In genomic region chr2:235041221-235041917, GRCh38 we compare ENCODE assay signal across 16 cellular contexts.
DNase-seq lines count a peak whose midpoint lies in the region; ATAC-seq and TF ChIP-seq lines count a peak whose summit lies in the region.
"Had no signal": no experiment of that assay in that cellular context is flagged by ENCODE, and none has a peak within 500 bp of the region (broad histone marks: within the 10 kb centered on the region; RNA-seq: fewer than 3 reads in every experiment).

No MANE protein-coding gene starts in this region.

- CTCF ChIA-PET in activated naive CD4-positive, alpha-beta T cell treated with anti-CD3 and anti-CD28 coated beads, Interleukin-2, amount 10 ng/mL, durations not matched to agents 7 days and 5 days (lab: Charles Lee) = interaction anchor here (1.1 kb wide), 1 partner anchor 12 kb away, joined by 3 read pairs; no protein-coding TSS in a partner anchor
- CTCF ChIA-PET in HEK293 (lab: Yijun Ruan, JAX) (interaction anchor here (0.8 to 1.7 kb wide), 2 partner anchors 14 to 36 kb away, joined by 3 to 4 read pairs; no protein-coding TSS in a partner anchor), PC-3 (lab: Charles Lee) (no interaction called here)

- H3K4me1 ChIP-seq in HEK293 (ENCODE audit: control insufficient read depth, insufficient read depth, low read length) (no peaks in the 10 kb centered on the region), PC-3 (ENCODE audit: insufficient read depth, low read length) (peaks cover 6% of the 10 kb centered on the region), osteoblast (ENCODE audit: insufficient read depth, low read length) (no peaks in the 10 kb centered on the region), Karpas-422 (ENCODE audit: low read length) (no peaks in the 10 kb centered on the region)

- H3K36me3 Mint-ChIP-seq in activated naive CD4-positive, alpha-beta T cell treated with anti-CD3 and anti-CD28 coated beads, Interleukin-2, amount 10 ng/mL, durations not matched to agents 7 days and 5 days = no peaks in the 10 kb centered on the region

- H4K20me1 ChIP-seq in PC-3 (ENCODE audit: low read length) = no peaks in the 10 kb centered on the region
- H4K20me1 ChIP-seq in osteoblast (ENCODE audit: insufficient read depth, low read length) = peaks cover 67% of the 10 kb centered on the region
- no peaks in the 10 kb centered on the region for H4K20me1 ChIP-seq in Karpas-422 (ENCODE audit: insufficient read depth, low read depth, low read length)

- intact Hi-C loops in PC-3 (cut with micrococcal nuclease) = no loop called here

- H3K9me3 ChIP-seq in HEK293 (ENCODE audit: control insufficient read depth, insufficient read depth, low read depth, low read length) = no peaks in the 10 kb centered on the region
- H3K9me3 ChIP-seq in PC-3 (ENCODE audit: low read length) = no peaks in the 10 kb centered on the region
- no peaks in the 10 kb centered on the region for H3K9me3 ChIP-seq in osteoblast (ENCODE audit: low read depth, low read length)
- H3K9me3 ChIP-seq in Karpas-422 (ENCODE audit: low read length) = no peaks in the 10 kb centered on the region

- H3K36me3 ChIP-seq in HEK293 (ENCODE audit: control insufficient read depth in 2 of 2, insufficient read depth in 1 of 2, low read length in 2 of 2) = peaks cover 3 to 74% of the 10 kb centered on the region in 2 experiments; a peak in 2 of 3 replicates
- H3K36me3 ChIP-seq in PC-3 (ENCODE audit: low read depth, low read length) = peaks cover 27% of the 10 kb centered on the region
- peaks cover 90% of the 10 kb centered on the region for H3K36me3 ChIP-seq in osteoblast (ENCODE audit: insufficient read depth, low read length)
- no peaks in the 10 kb centered on the region for H3K36me3 ChIP-seq in Karpas-422 (ENCODE audit: insufficient read depth, low read length)

- ATAC-seq in PC-3 = no peak
- ATAC-seq in HG03025 (IDR thresholded peaks at IDR 0.05; ENCODE audit: low FRiP score, unreplicated experiment) = no peak
- ATAC-seq: HCT116 had no signal

- no peak for TF ChIP-seq CTCF in HEK293 (tag by site-specific recombination; IDR thresholded peaks at IDR 0.05)
- no peak for TF ChIP-seq CTCF in PC-3 (conservative IDR thresholded peaks at IDR 0.05; ENCODE audit: low read depth, low read length)
- no peak for TF ChIP-seq CTCF in osteoblast (IDR thresholded peaks at IDR 0.05; ENCODE audit: extremely low read depth, low read depth, low read length)

- H3K27me3 Mint-ChIP-seq in activated naive CD4-positive, alpha-beta T cell treated with anti-CD3 and anti-CD28 coated beads, Interleukin-2, amount 10 ng/mL, durations not matched to agents 7 days and 5 days = peaks cover 20% of the 10 kb centered on the region
- H3K27me3 Mint-ChIP-seq: B cell; CD4-positive, alpha-beta T cell had no signal

- H3K4me1 Mint-ChIP-seq in activated naive CD4-positive, alpha-beta T cell treated with anti-CD3 and anti-CD28 coated beads, Interleukin-2, amount 10 ng/mL, durations not matched to agents 7 days and 5 days = peaks cover 23% of the 10 kb centered on the region

- no peak overlapping the region for H3K4me3 Mint-ChIP-seq in activated naive CD4-positive, alpha-beta T cell treated with anti-CD3 and anti-CD28 coated beads, Interleukin-2, amount 10 ng/mL, durations not matched to agents 7 days and 5 days
- H3K4me3 Mint-ChIP-seq: B cell; CD4-positive, alpha-beta T cell had no signal

- H2AFZ ChIP-seq in PC-3 (ENCODE audit: low read length) (no peak overlapping the region), osteoblast (ENCODE audit: low read length) (no peak overlapping the region), Karpas-422 (ENCODE audit: low read length) (no peak overlapping the region)
- H2AFZ ChIP-seq: GM23248 had no signal

- no peaks in the 10 kb centered on the region for H3K27me3 ChIP-seq in PC-3 (ENCODE audit: low read length)
- H3K27me3 ChIP-seq in osteoblast (ENCODE audit: insufficient read depth, low read length) = no peaks in the 10 kb centered on the region
- H3K27me3 ChIP-seq in Karpas-422 (ENCODE audit: low read length) = no peaks in the 10 kb centered on the region

- H3K79me2 ChIP-seq in PC-3 (ENCODE audit: low read length) (peaks cover 12% of the 10 kb centered on the region; the same call in 1 of the 2 replicates), osteoblast (ENCODE audit: insufficient read depth, low read length) (peaks cover 85% of the 10 kb centered on the region), Karpas-422 (ENCODE audit: low read length) (no peaks in the 10 kb centered on the region)

- no peaks in the 10 kb centered on the region for H3F3A ChIP-seq in PC-3 (ENCODE audit: low read length, unreplicated experiment)

- no peak overlapping the region for H3K27ac ChIP-seq in HEK293 (ENCODE audit: extremely low read depth, low read depth, low read length)
- H3K27ac ChIP-seq in PC-3 (ENCODE audit: low read length) = no peak overlapping the region
- no peak overlapping the region for H3K27ac ChIP-seq in osteoblast (ENCODE audit: low read depth, low read length)
- no peak overlapping the region for H3K27ac ChIP-seq in Karpas-422 (ENCODE audit: low read length)
- H3K27ac ChIP-seq: GM23248 had no signal

- H3K9me3 Mint-ChIP-seq in activated naive CD4-positive, alpha-beta T cell treated with anti-CD3 and anti-CD28 coated beads, Interleukin-2, amount 10 ng/mL, durations not matched to agents 7 days and 5 days = no peaks in the 10 kb centered on the region
- H3K9me3 Mint-ChIP-seq: CD4-positive, alpha-beta T cell had no signal

- H3K27ac Mint-ChIP-seq in activated naive CD4-positive, alpha-beta T cell treated with anti-CD3 and anti-CD28 coated beads, Interleukin-2, amount 10 ng/mL, durations not matched to agents 7 days and 5 days = no peak overlapping the region
- H3K27ac Mint-ChIP-seq: B cell; CD4-positive, alpha-beta T cell had no signal

- DNase-seq in activated naive CD4-positive, alpha-beta T cell treated with anti-CD3 and anti-CD28 coated beads, Interleukin-2, amount 10 ng/mL, durations not matched to agents 7 days and 5 days = peak; percentile 18
- no peak for DNase-seq in activated naive CD4-positive, alpha-beta T cell (lab: John Stamatoyannopoulos, UW)
- DNase-seq in PC-3 (no peak), osteoblast (ENCODE audit: insufficient read length, low spot score, missing footprints) (peak; percentile 59), NCI-H510A treated with DMSO at 0.1 percent for 48 hours (lab: John Stamatoyannopoulos, UW) (no peak), Karpas-422 (no peak)
- DNase-seq: ACHN; C1 segment of cervical spinal cord; Calu3; CD4-positive, alpha-beta T cell; DMS 273 treated with DMSO at 0.1 percent for 48 hours; GM23248 had no signal

- H3K9ac ChIP-seq in PC-3 (ENCODE audit: low read length) (no peak overlapping the region), Karpas-422 (ENCODE audit: low read length) (no peak overlapping the region)
- H3K9ac ChIP-seq: GM23248 had no signal

- no peaks in the 10 kb centered on the region for H3K9me2 ChIP-seq in PC-3 (replicated peaks; ENCODE audit: low read length)
- no peaks in the 10 kb centered on the region for H3K9me2 ChIP-seq in Karpas-422 (replicated peaks; ENCODE audit: insufficient read depth, low read length)

- H3K4me2 ChIP-seq in PC-3 (ENCODE audit: low read length) (no peak overlapping the region), osteoblast (ENCODE audit: insufficient read depth, low read length) (no peak overlapping the region), Karpas-422 (ENCODE audit: low read depth, low read length, poor library complexity, severe bottlenecking) (no peak overlapping the region)

- BruUV-seq in PC-3 (replicated peaks; lab: Mats Ljungman, UMichigan) = TSS peak; percentile 11

- POLR2A ChIA-PET in HEK293 (lab: Yijun Ruan, JAX) = no interaction called here
- POLR2A ChIA-PET in PC-3 (lab: Charles Lee; ENCODE audit: unreplicated experiment) = no interaction called here

- no peak overlapping the region for H3K4me3 ChIP-seq in HEK293 (ENCODE audit: low read depth, low read length)
- H3K4me3 ChIP-seq in PC-3 (ENCODE audit: low read length) = no peak overlapping the region
- H3K4me3 ChIP-seq in osteoblast (ENCODE audit: insufficient read depth, low read length) = no peak overlapping the region
- H3K4me3 ChIP-seq in Karpas-422 (ENCODE audit: low read length) = no peak overlapping the region
- H3K4me3 ChIP-seq: GM23248 had no signal

TF ChIP-seq in HEK293, 187 proteins besides CTCF, POLR2A, EP300 and RAD21:
- TF ChIP-seq, protein P1, sequence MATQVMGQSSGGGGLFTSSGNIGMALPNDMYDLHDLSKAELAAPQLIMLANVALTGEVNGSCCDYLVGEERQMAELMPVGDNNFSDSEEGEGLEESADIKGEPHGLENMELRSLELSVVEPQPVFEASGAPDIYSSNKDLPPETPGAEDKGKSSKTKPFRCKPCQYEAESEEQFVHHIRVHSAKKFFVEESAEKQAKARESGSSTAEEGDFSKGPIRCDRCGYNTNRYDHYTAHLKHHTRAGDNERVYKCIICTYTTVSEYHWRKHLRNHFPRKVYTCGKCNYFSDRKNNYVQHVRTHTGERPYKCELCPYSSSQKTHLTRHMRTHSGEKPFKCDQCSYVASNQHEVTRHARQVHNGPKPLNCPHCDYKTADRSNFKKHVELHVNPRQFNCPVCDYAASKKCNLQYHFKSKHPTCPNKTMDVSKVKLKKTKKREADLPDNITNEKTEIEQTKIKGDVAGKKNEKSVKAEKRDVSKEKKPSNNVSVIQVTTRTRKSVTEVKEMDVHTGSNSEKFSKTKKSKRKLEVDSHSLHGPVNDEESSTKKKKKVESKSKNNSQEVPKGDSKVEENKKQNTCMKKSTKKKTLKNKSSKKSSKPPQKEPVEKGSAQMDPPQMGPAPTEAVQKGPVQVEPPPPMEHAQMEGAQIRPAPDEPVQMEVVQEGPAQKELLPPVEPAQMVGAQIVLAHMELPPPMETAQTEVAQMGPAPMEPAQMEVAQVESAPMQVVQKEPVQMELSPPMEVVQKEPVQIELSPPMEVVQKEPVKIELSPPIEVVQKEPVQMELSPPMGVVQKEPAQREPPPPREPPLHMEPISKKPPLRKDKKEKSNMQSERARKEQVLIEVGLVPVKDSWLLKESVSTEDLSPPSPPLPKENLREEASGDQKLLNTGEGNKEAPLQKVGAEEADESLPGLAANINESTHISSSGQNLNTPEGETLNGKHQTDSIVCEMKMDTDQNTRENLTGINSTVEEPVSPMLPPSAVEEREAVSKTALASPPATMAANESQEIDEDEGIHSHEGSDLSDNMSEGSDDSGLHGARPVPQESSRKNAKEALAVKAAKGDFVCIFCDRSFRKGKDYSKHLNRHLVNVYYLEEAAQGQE (tag by site-specific recombination; IDR thresholded peaks at IDR 0.05) = peak; percentile 83
- TF ChIP-seq ZNF16 (tag by site-specific recombination; IDR thresholded peaks at IDR 0.05; ENCODE audit: low read depth) = no peak
TF ChIP-seq in HEK293: peak in this region for 1.

Comparison
In these comparisons a context has a peak if more than half of its experiments do, and no peak if none do; other contexts are left out.
1. DNase-seq: peak in activated naive CD4-positive, alpha-beta T cell treated with anti-CD3 and anti-CD28 coated beads, Interleukin-2, amount 10 ng/mL, durations not matched to agents 7 days and 5 days (single experiment) and osteoblast (single experiment); none in activated naive CD4-positive, alpha-beta T cell (0 of 4), PC-3 (single experiment), NCI-H510A treated with DMSO at 0.1 percent for 48 hours (single experiment) and Karpas-422 (single experiment).